ENCODE assay signal across 12 cellular contexts in genomic region chr1:30879126-30879786, GRCh38. TPM values are rescaled to one million over a fixed set of nuclear protein-coding genes. Genes with fewer than 3 reads are reported as not detected.
DNase-seq lines count a peak whose midpoint lies in the region; ATAC-seq, FAIRE-seq and TF ChIP-seq lines count a peak whose summit lies in the region.
"Had no signal": no experiment of that assay in that cellular context is flagged by ENCODE, and none has a peak within 500 bp of the region (broad histone marks: within the 10 kb centered on the region; RNA-seq: fewer than 3 reads in every experiment).

No MANE protein-coding gene starts in this region.

- TF ChIP-seq POLR2A in K562 (conservative IDR thresholded peaks at IDR 0.05), result no peak

- TF ChIP-seq RAD21 in K562 (CRISPR knock-in tag; conservative IDR thresholded peaks at IDR 0.05 in 1 of 2, IDR thresholded peaks at IDR 0.05 in 1 of 2), result no peak

- H4K8ac ChIP-seq in mesenchymal stem cell (ENCODE audit: low read length), result no peak overlapping the region

- H3K36me3 ChIP-seq in K562 (ENCODE audit: control insufficient read depth, insufficient read depth, low read length) (peaks cover 13% of the 10 kb centered on the region; the same call in 1 of the 3 replicates), mesenchymal stem cell (ENCODE audit: control insufficient read depth in 1 of 2, insufficient read depth in 2 of 2, low read depth in 1 of 2, low read length in 2 of 2) (peaks cover 2 to 36% of the 10 kb centered on the region in 2 experiments)

- TF ChIP-seq CTCF in K562 (IDR thresholded peaks at IDR 0.05 in 2 of 3, conservative IDR thresholded peaks at IDR 0.05 in 1 of 3; ENCODE audit: insufficient read depth in 2 of 3, low read depth in 1 of 3, low read length in 3 of 3), result no peak

- no peak for FAIRE-seq in K562 (lab: Jason Lieb, UNC)

- CTCF ChIA-PET in K562 (lab: Yijun Ruan, JAX; ENCODE audit: low intra/inter-chr PET ratio), result no interaction called here
- CTCF ChIA-PET in activated CD4-positive, alpha-beta T cell treated with anti-CD3 and anti-CD28 coated beads, Interleukin-2, amount 10 ng/mL, durations not matched to agents 7 days and 5 days (lab: Charles Lee), result interaction anchor here (0.6 to 1.4 kb wide), 3 partner anchors 13 to 77 kb away, joined by 3 read pairs; no protein-coding TSS in a partner anchor

- H3K4me3 Mint-ChIP-seq in activated T-cell treated with anti-CD3 and anti-CD28 coated beads, Interleukin-2, amount 50 U/mL, for 4 hours, result no peak overlapping the region
- no peak overlapping the region for H3K4me3 Mint-ChIP-seq in activated CD4-positive, alpha-beta T cell treated with anti-CD3 and anti-CD28 coated beads, Interleukin-2, amount 10 ng/mL, durations not matched to agents 7 days and 5 days
- H3K4me3 Mint-ChIP-seq: stimulated activated naive B cell treated with anti-CD40 and anti-IgM and Interleukin-4, amounts not matched to agents 10 μg/mL and 1 μg/mL and 100 μg/mL, for 72 hours had no signal

- no peaks in the 10 kb centered on the region for H3K27me3 ChIP-seq in K562 (ENCODE audit: control insufficient read depth in 2 of 2, insufficient read depth in 2 of 2, low read length in 2 of 2)
- no peaks in the 10 kb centered on the region for H3K27me3 ChIP-seq in mesenchymal stem cell (ENCODE audit: control insufficient read depth in 1 of 2, insufficient read depth in 1 of 2, low read length in 2 of 2)

- H2BK5ac ChIP-seq in mesenchymal stem cell (ENCODE audit: low read depth, low read length, poor library complexity, severe bottlenecking), result no peak overlapping the region

- H3K79me2 ChIP-seq in K562 (ENCODE audit: control insufficient read depth, insufficient read depth, low read length), result no peaks in the 10 kb centered on the region

- no peak overlapping the region for H3K4ac ChIP-seq in mesenchymal stem cell (ENCODE audit: low read depth in 1 of 2, low read length in 2 of 2)

- H2AFZ ChIP-seq in K562 (ENCODE audit: low read depth, low read length), result no peak overlapping the region
- no peak overlapping the region for H2AFZ ChIP-seq in mesenchymal stem cell (ENCODE audit: low read depth, low read length)

- peak overlapping the region; percentile 35 for H2BK120ac ChIP-seq in mesenchymal stem cell (ENCODE audit: low read depth, low read length)

- H3K27me3 Mint-ChIP-seq in activated T-cell treated with anti-CD3 and anti-CD28 coated beads, Interleukin-2, amount 50 U/mL, for 4 hours (ENCODE audit: low read depth), result peaks cover 36% of the 10 kb centered on the region
- peaks cover 21% of the 10 kb centered on the region for H3K27me3 Mint-ChIP-seq in activated CD4-positive, alpha-beta T cell treated with anti-CD3 and anti-CD28 coated beads, Interleukin-2, amount 10 ng/mL, durations not matched to agents 7 days and 5 days

- H3K4me2 ChIP-seq in K562 (ENCODE audit: insufficient read depth, low read length) (no peak overlapping the region), mesenchymal stem cell (ENCODE audit: low read length, poor library complexity, severe bottlenecking) (no peak overlapping the region)

- in situ Hi-C loops in K562 (cut with MboI), result no loop called here

- peaks cover 1 to 32% of the 10 kb centered on the region in 2 experiments; a peak in 3 of 5 replicates for H3K4me1 ChIP-seq in K562 (replicated peaks in 1 of 2; ENCODE audit: control insufficient read depth in 2 of 2, insufficient read depth in 2 of 2, low read length in 2 of 2)
- peaks cover 6% of the 10 kb centered on the region for H3K4me1 ChIP-seq in mesenchymal stem cell (ENCODE audit: control insufficient read depth, insufficient read depth, low read depth, low read length)

- no peak overlapping the region for H3K23ac ChIP-seq in mesenchymal stem cell (ENCODE audit: low read length in 2 of 2)

- H3K4me1 Mint-ChIP-seq in activated T-cell treated with anti-CD3 and anti-CD28 coated beads, Interleukin-2, amount 50 U/mL, for 4 hours (ENCODE audit: low read depth), result no peaks in the 10 kb centered on the region
- no peaks in the 10 kb centered on the region for H3K4me1 Mint-ChIP-seq in activated CD4-positive, alpha-beta T cell treated with anti-CD3 and anti-CD28 coated beads, Interleukin-2, amount 10 ng/mL, durations not matched to agents 7 days and 5 days

- peak overlapping the region in 1 of 2 experiments; percentile 25 for H3K18ac ChIP-seq in mesenchymal stem cell (ENCODE audit: low read depth in 1 of 2, low read length in 2 of 2)

- H4K91ac ChIP-seq in mesenchymal stem cell (ENCODE audit: low read length), result no peak overlapping the region

- H4K20me1 ChIP-seq in K562 (replicated peaks; ENCODE audit: control insufficient read depth, insufficient read depth, low read length), result peaks cover 22% of the 10 kb centered on the region; the same call in 1 of the 2 replicates

- H3K27ac Mint-ChIP-seq in activated CD4-positive, alpha-beta T cell treated with anti-CD3 and anti-CD28 coated beads, Interleukin-2, amount 10 ng/mL, durations not matched to agents 7 days and 5 days, result no peak overlapping the region
- H3K27ac Mint-ChIP-seq: stimulated activated naive B cell treated with anti-CD40 and anti-IgM and Interleukin-4, amounts not matched to agents 10 μg/mL and 1 μg/mL and 100 μg/mL, for 72 hours had no signal

- no peaks in the 10 kb centered on the region for H3K9me1 ChIP-seq in K562 (ENCODE audit: control insufficient read depth, insufficient read depth, low read length)

- H3K9ac ChIP-seq in K562 (ENCODE audit: insufficient read depth in 1 of 2, low read depth in 2 of 2, low read length in 2 of 2) (peak overlapping the region in 1 of 2 experiments; percentile 42; a peak in 1 of 4 replicates), mesenchymal stem cell (ENCODE audit: low read length) (no peak overlapping the region)

- H2BK12ac ChIP-seq in mesenchymal stem cell (ENCODE audit: low read length in 2 of 2), result peak overlapping the region; percentile 42 to 46

- no peak overlapping the region for H2BK15ac ChIP-seq in mesenchymal stem cell (ENCODE audit: low read depth, poor library complexity, severe bottlenecking)

- intact Hi-C loops in K562 (cut with micrococcal nuclease), result no loop called here

- no peak overlapping the region for H3K27ac ChIP-seq in K562 (ENCODE audit: extremely low read depth, low read depth, low read length)
- no peak overlapping the region for H3K27ac ChIP-seq in mesenchymal stem cell (ENCODE audit: low read length, poor library complexity, severe bottlenecking)

- peaks cover 31% of the 10 kb centered on the region for H3K79me1 ChIP-seq in mesenchymal stem cell (replicated peaks; ENCODE audit: low read length, poor library complexity, severe bottlenecking)

- H3K9me3 Mint-ChIP-seq in activated T-cell treated with anti-CD3 and anti-CD28 coated beads, Interleukin-2, amount 50 U/mL, for 4 hours, result no peaks in the 10 kb centered on the region
- no peaks in the 10 kb centered on the region for H3K9me3 Mint-ChIP-seq in activated CD4-positive, alpha-beta T cell treated with anti-CD3 and anti-CD28 coated beads, Interleukin-2, amount 10 ng/mL, durations not matched to agents 7 days and 5 days

- no peak overlapping the region for H2AK5ac ChIP-seq in mesenchymal stem cell (ENCODE audit: low read length, severe bottlenecking)

- POLR2A ChIA-PET in K562 (lab: Yijun Ruan, JAX), result interaction anchor here (0.6 to 2.1 kb wide), 6 partner anchors 10 to 1248 kb away, joined by 3 to 7 read pairs (median 4); no protein-coding TSS in a partner anchor
- POLR2A ChIA-PET in activated CD4-positive, alpha-beta T cell treated with anti-CD3 and anti-CD28 coated beads, Interleukin-2, amount 10 ng/mL, durations not matched to agents 7 days and 5 days (lab: Charles Lee), result no interaction called here

- DNase-seq in COLO668 (lab: John Stamatoyannopoulos, UW; ENCODE audit: unreplicated experiment) (peak; percentile 21), NCI-H146 treated with DMSO at 0.1 percent for 48 hours (lab: John Stamatoyannopoulos, UW; ENCODE audit: unreplicated experiment) (peak; percentile 5), K562 (ENCODE audit: extremely low read depth in 1 of 4, low spot score in 3 of 4) (no peak), mesenchymal stem cell (peak; percentile 64), DMS114 treated with DMSO at 0.1 percent for 48 hours (lab: John Stamatoyannopoulos, UW; ENCODE audit: unreplicated experiment) (no peak), AG20443 (ENCODE audit: low spot score) (no peak)
- DNase-seq in activated T-cell treated with anti-CD3 and anti-CD28 coated beads, Interleukin-2, amount 50 U/mL, for 4 hours, result no peak
- DNase-seq in activated CD4-positive, alpha-beta T cell treated with anti-CD3 and anti-CD28 coated beads, Interleukin-2, amount 10 ng/mL, durations not matched to agents 7 days and 5 days, result no peak
- DNase-seq: activated CD4-positive, alpha-beta T cell treated with anti-CD3 and anti-CD28 coated beads, Interleukin-2, amount 50 U/mL, for 48 hours; posterior cingulate gyrus; stimulated activated naive B cell treated with anti-CD40 and anti-IgM and Interleukin-4, amounts not matched to agents 10 μg/mL and 1 μg/mL and 100 μg/mL, for 72 hours; T1000 had no signal

- ATAC-seq in K562, result no peak
- ATAC-seq in activated T-cell treated with anti-CD3 and anti-CD28 coated beads, Interleukin-2, amount 50 U/mL, for 4 hours, result no peak
- ATAC-seq: stimulated activated naive B cell treated with anti-CD40 and anti-IgM and Interleukin-4, amounts not matched to agents 10 μg/mL and 1 μg/mL and 100 μg/mL, for 72 hours had no signal

- WGBS in K562 (ENCODE audit: insufficient coverage, low coverage, missing lambda C conversion rate), result 43% methylated on average over 4 of the region's 4 CpGs
- 59% methylated on average over 4 of the region's 4 CpGs for WGBS in mesenchymal stem cell

- BruUV-seq in K562 (replicated peaks; lab: Mats Ljungman, UMichigan), result no TSS peak

- no peaks in the 10 kb centered on the region for H3K36me3 Mint-ChIP-seq in activated T-cell treated with anti-CD3 and anti-CD28 coated beads, Interleukin-2, amount 50 U/mL, for 4 hours (ENCODE audit: insufficient read depth)
- H3K36me3 Mint-ChIP-seq in activated CD4-positive, alpha-beta T cell treated with anti-CD3 and anti-CD28 coated beads, Interleukin-2, amount 10 ng/mL, durations not matched to agents 7 days and 5 days (ENCODE audit: low read depth), result no peaks in the 10 kb centered on the region

- no peaks in the 10 kb centered on the region for H3K9me3 ChIP-seq in K562 (replicated peaks; ENCODE audit: control insufficient read depth, insufficient read depth, low read depth, low read length)
- no peaks in the 10 kb centered on the region for H3K9me3 ChIP-seq in mesenchymal stem cell (ENCODE audit: control insufficient read depth, low read length)

- H3K4me3 ChIP-seq in K562 (no peak overlapping the region), mesenchymal stem cell (ENCODE audit: insufficient read depth in 1 of 2, low read depth in 1 of 2, low read length in 2 of 2) (no peak overlapping the region)

- no peak for TF ChIP-seq EP300 in K562 (IDR thresholded peaks at IDR 0.05; ENCODE audit: low read length)

- H3K14ac ChIP-seq in mesenchymal stem cell (ENCODE audit: low read length in 2 of 2), result no peak overlapping the region

RNA-seq across cellular contexts. Expression of gene SDC3, which starts 29.3 kb away (rescaled TPM):
- total RNA-seq in K562 (2011; cell fraction: chromatin; rRNA removed; ENCODE audit: low replicate concordance), result 13.1 and 24.6 TPM in 2 replicates
- total RNA-seq in K562 (2011; cell fraction: nucleolus; rRNA removed), result 24.0 and 32.2 TPM in 2 replicates
- 29.8 and 31.2 TPM in 2 replicates for total RNA-seq in K562 (2011; cell fraction: nucleoplasm; rRNA removed)
- total RNA-seq in K562 (2014; rRNA removed) (12.1 and 20.7 TPM in 2 replicates), K562 (2014; rRNA removed; fragmentation: Illumina TruSeq; extraction: Trizol) (8.6 and 9.0 TPM in 2 replicates), K562 (2015; rRNA removed; fragmentation: Illumina TruSeq; extraction: Trizol) (17.6 and 18.3 TPM in 2 replicates), K562 (2021) (39.4 and 44.1 TPM in 2 replicates)
- polyA plus RNA-seq in K562 (2011; rRNA removed) (6.5 and 8.9 TPM in 2 replicates), K562 (2014; fragmentation: Illumina TruSeq; extraction: Trizol) (30.5 and 39.3 TPM in 2 replicates), K562 (2014; fragmentation: Nextera tagmentation; extraction: Ambion mirVana) (under 1 TPM; 0.38 to 0.56 TPM), K562 (2014; rRNA removed) (20.4 and 24.5 TPM in 2 replicates)
- 8.4 and 12.2 TPM in 2 replicates for polyA plus RNA-seq in K562 (2011; cell fraction: cytosol; rRNA removed)
- polyA plus RNA-seq in K562 (2011; cell fraction: nucleus; rRNA removed), result 15.0 and 19.6 TPM in 2 replicates
- polyA plus RNA-seq in K562 (2012), result 39.4 and 99.6 TPM in 2 replicates
- 4.6 and 6.4 TPM in 2 replicates for polyA minus RNA-seq in K562 (2011; rRNA and poly(A)+ RNA removed)
- 12.1 and 19.4 TPM in 2 replicates for polyA minus RNA-seq in K562 (2011; cell fraction: cytosol; rRNA and poly(A)+ RNA removed)
- 3.4 and 3.8 TPM in 2 replicates for polyA minus RNA-seq in K562 (2011; cell fraction: nucleus; rRNA and poly(A)+ RNA removed)
- polyA plus RNA-seq in mesenchymal stem cell (2013, experiment 1 of 2), result 102 TPM
- 102 TPM for polyA plus RNA-seq in mesenchymal stem cell (2013, experiment 2 of 2)
- total RNA-seq in activated T-cell treated with anti-CD3 and anti-CD28 coated beads, Interleukin-2, amount 50 U/mL, for 4 hours, result 1 to 10 TPM in 1 of 3 donors, under 1 TPM in 2; 0.55 to 1.0 (median 0.68) TPM
- total RNA-seq in activated CD4-positive, alpha-beta T cell treated with anti-CD3 and anti-CD28 coated beads, Interleukin-2, amount 10 ng/mL, durations not matched to agents 7 days and 5 days, result under 1 TPM; 0.10 to 0.12 TPM

Comparison
In these comparisons a context has a peak if more than half of its experiments do, and no peak if none do; other contexts are left out.
1. DNase-seq: peak in COLO668 (single experiment), NCI-H146 treated with DMSO at 0.1 percent for 48 hours (single experiment) and mesenchymal stem cell (single experiment); none in K562 (0 of 4), activated T-cell treated with anti-CD3 and anti-CD28 coated beads, Interleukin-2, amount 50 U/mL, for 4 hours (single experiment), DMS114 treated with DMSO at 0.1 percent for 48 hours (single experiment), activated CD4-positive, alpha-beta T cell treated with anti-CD3 and anti-CD28 coated beads, Interleukin-2, amount 10 ng/mL, durations not matched to agents 7 days and 5 days (single experiment) and AG20443 (single experiment).
2. RNA of gene SDC3, which starts 29.3 kb away (total RNA-seq): 8.6 to 44.1 TPM in K562; 0.55 to 1.0 TPM in activated T-cell treated with anti-CD3 and anti-CD28 coated beads, Interleukin-2, amount 50 U/mL, for 4 hours and 0.10 to 0.12 TPM in activated CD4-positive, alpha-beta T cell treated with anti-CD3 and anti-CD28 coated beads, Interleukin-2, amount 10 ng/mL, durations not matched to agents 7 days and 5 days; every median in the first group is over 4 times any median in the second.